In genomic region chr22:38068641-38069371, GRCh38 we compare ENCODE assay signal across 15 cellular contexts. TPM values are rescaled to one million over a fixed set of nuclear protein-coding genes. Genes with fewer than 3 reads are reported as not detected.
DNase-seq lines count a peak whose midpoint lies in the region; ATAC-seq and TF ChIP-seq lines count a peak whose summit lies in the region.
"Had no signal": no experiment of that assay in that cellular context is flagged by ENCODE, and none has a peak within 500 bp of the region (broad histone marks: within the 10 kb centered on the region; RNA-seq: fewer than 3 reads in every experiment).

No MANE protein-coding gene starts in this region.

- DNase-seq in WERI-Rb-1 (no peak), heart left ventricle (peak in 2 of 5 donors; percentile 24), osteocyte (ENCODE audit: extremely low spot score, unreplicated experiment) (no peak), transverse colon (no peak), T-helper 2 cell (no peak), mesenteric fat pad (ENCODE audit: low spot score) (no peak), GF-D8 (lab: John Stamatoyannopoulos, UW) (no peak)
- no peak for DNase-seq in stimulated activated naive B cell treated with anti-CD40 and anti-IgM and Interleukin-4, amounts not matched to agents 10 μg/mL and 1 μg/mL and 100 μg/mL, for 72 hours
- DNase-seq: activated CD8-positive, alpha-beta memory T cell treated with anti-CD3 and anti-CD28 coated beads, Interleukin-2, amount 10 ng/mL, durations not matched to agents 7 days and 5 days; COR-L47; NCI-H345; SHP77 treated with DMSO at 0.1 percent for 48 hours had no signal

- WGBS in heart left ventricle, 4 donors, result 60 to 69% (median 68%) methylated on average over 8 to 13 of the region's 13 CpGs
- 90% methylated on average over 12 of the region's 13 CpGs; no CpG with 5 or more reads in 1 of the 2 donors for WGBS in transverse colon (ENCODE audit: low coverage in 1 of 2), 2 donors

- H3K27ac Mint-ChIP-seq in osteocyte (ENCODE audit: unreplicated experiment), result peak overlapping the region; percentile 81
- no peak overlapping the region for H3K27ac Mint-ChIP-seq in stimulated activated naive B cell treated with anti-CD40 and anti-IgM and Interleukin-4, amounts not matched to agents 10 μg/mL and 1 μg/mL and 100 μg/mL, for 72 hours
- H3K27ac Mint-ChIP-seq: activated CD8-positive, alpha-beta memory T cell treated with anti-CD3 and anti-CD28 coated beads, Interleukin-2, amount 10 ng/mL, durations not matched to agents 7 days and 5 days; activated T-helper 2 cell treated with anti-CD3 and anti-CD28 coated beads, Interferon-gamma antibody, Interleukin-2, Interleukin-4, amounts not matched to agents 10 μg/mL and 5 μg/mL and 100 μg/mL, durations not matched to agents 14 hours and 24 hours and 36 hours had no signal

- TF ChIP-seq POLR2A in heart left ventricle (IDR thresholded peaks at IDR 0.05), result no peak
- no peak for TF ChIP-seq POLR2A in transverse colon (IDR thresholded peaks at IDR 0.05)

- TF ChIP-seq CTCF in WERI-Rb-1 (IDR thresholded peaks at IDR 0.05; ENCODE audit: low read depth, low read length) (no peak), heart left ventricle (IDR thresholded peaks at IDR 0.05) (no peak), osteocyte (IDR thresholded peaks at IDR 0.05) (no peak), transverse colon (IDR thresholded peaks at IDR 0.05) (no peak)

- H3K27ac ChIP-seq in WERI-Rb-1 (peak overlapping the region; percentile 78), heart left ventricle (peak overlapping the region; percentile 61 to 91 (median 85)), transverse colon (peak overlapping the region; percentile 44 to 69 (median 64))

- H3K36me3 ChIP-seq in WERI-Rb-1, result peaks cover 52% of the 10 kb centered on the region
- peaks cover 0 to 71% (median 43%) of the 10 kb centered on the region in 9 donors for H3K36me3 ChIP-seq in heart left ventricle
- peaks cover 0 to 23% (median 10%) of the 10 kb centered on the region in 4 donors for H3K36me3 ChIP-seq in transverse colon

- no peaks in the 10 kb centered on the region for H3K9me3 Mint-ChIP-seq in osteocyte (ENCODE audit: unreplicated experiment)
- no peaks in the 10 kb centered on the region for H3K9me3 Mint-ChIP-seq in stimulated activated naive B cell treated with anti-CD40 and anti-IgM and Interleukin-4, amounts not matched to agents 10 μg/mL and 1 μg/mL and 100 μg/mL, for 72 hours
- H3K9me3 Mint-ChIP-seq: activated T-helper 2 cell treated with anti-CD3 and anti-CD28 coated beads, Interferon-gamma antibody, Interleukin-2, Interleukin-4, amounts not matched to agents 10 μg/mL and 5 μg/mL and 100 μg/mL, durations not matched to agents 14 hours and 24 hours and 36 hours; nephron had no signal

- H3K4me3 ChIP-seq in WERI-Rb-1 (ENCODE audit: low read depth, low read length), result no peak overlapping the region
- peak overlapping the region in 8 of 12 donors; percentile 7 to 37 (median 26) for H3K4me3 ChIP-seq in heart left ventricle
- no peak overlapping the region for H3K4me3 ChIP-seq in transverse colon

- in situ Hi-C loops in transverse colon (cut with MboI; ENCODE audit: low pct_ligation_motif_present in 1 of 4, low pct_unique_long_range_greater_than_20kb in 1 of 4, low sequenced_read_pairs in 3 of 4), result loop anchor here in 1 of 4 donors (25.0 kb wide), 1 partner anchor 493 kb away; the partner anchor contains the start of gene DMC1

- H3K27me3 Mint-ChIP-seq in osteocyte (ENCODE audit: unreplicated experiment), result no peaks in the 10 kb centered on the region
- H3K27me3 Mint-ChIP-seq in stimulated activated naive B cell treated with anti-CD40 and anti-IgM and Interleukin-4, amounts not matched to agents 10 μg/mL and 1 μg/mL and 100 μg/mL, for 72 hours, result no peaks in the 10 kb centered on the region
- H3K27me3 Mint-ChIP-seq: activated CD8-positive, alpha-beta memory T cell treated with anti-CD3 and anti-CD28 coated beads, Interleukin-2, amount 10 ng/mL, durations not matched to agents 7 days and 5 days had no signal

- H3K27me3 ChIP-seq in WERI-Rb-1 (ENCODE audit: insufficient read depth, low read depth, severe bottlenecking) (no peaks in the 10 kb centered on the region), heart left ventricle (no peaks in the 10 kb centered on the region), transverse colon (no peaks in the 10 kb centered on the region)

- H3K9me3 ChIP-seq in WERI-Rb-1 (ENCODE audit: severe bottlenecking), result no peaks in the 10 kb centered on the region
- H3K9me3 ChIP-seq in heart left ventricle, result no peaks in the 10 kb centered on the region
- no peaks in the 10 kb centered on the region for H3K9me3 ChIP-seq in transverse colon

- H3K4me1 ChIP-seq in heart left ventricle, result peaks cover 0 to 44% (median 29%) of the 10 kb centered on the region in 12 donors
- H3K4me1 ChIP-seq in transverse colon, result peaks cover 0 to 7% (median 2%) of the 10 kb centered on the region in 4 donors

- H3K36me3 Mint-ChIP-seq in osteocyte (ENCODE audit: unreplicated experiment), result peaks cover 12% of the 10 kb centered on the region
- H3K36me3 Mint-ChIP-seq in stimulated activated naive B cell treated with anti-CD40 and anti-IgM and Interleukin-4, amounts not matched to agents 10 μg/mL and 1 μg/mL and 100 μg/mL, for 72 hours, result peaks cover 49 to 68% of the 10 kb centered on the region in 2 donors

- peak in 3 of 4 donors; percentile 1 to 8 (median 7) for ATAC-seq in heart left ventricle
- ATAC-seq in stimulated activated naive B cell treated with anti-CD40 and anti-IgM and Interleukin-4, amounts not matched to agents 10 μg/mL and 1 μg/mL and 100 μg/mL, for 72 hours (replicated peaks), result no peak
- ATAC-seq: activated CD8-positive, alpha-beta memory T cell treated with anti-CD3 and anti-CD28 coated beads, Interleukin-2, amount 10 ng/mL, durations not matched to agents 7 days and 5 days had no signal

- TF ChIP-seq EP300 in transverse colon (IDR thresholded peaks at IDR 0.05; ENCODE audit: low read depth), result no peak

- H3K4me3 Mint-ChIP-seq in osteocyte (ENCODE audit: unreplicated experiment), result no peak overlapping the region
- no peak overlapping the region for H3K4me3 Mint-ChIP-seq in stimulated activated naive B cell treated with anti-CD40 and anti-IgM and Interleukin-4, amounts not matched to agents 10 μg/mL and 1 μg/mL and 100 μg/mL, for 72 hours
- H3K4me3 Mint-ChIP-seq: activated CD8-positive, alpha-beta memory T cell treated with anti-CD3 and anti-CD28 coated beads, Interleukin-2, amount 10 ng/mL, durations not matched to agents 7 days and 5 days had no signal

- peaks cover 10% of the 10 kb centered on the region for H3K4me1 Mint-ChIP-seq in osteocyte (ENCODE audit: unreplicated experiment)
- no peaks in the 10 kb centered on the region for H3K4me1 Mint-ChIP-seq in stimulated activated naive B cell treated with anti-CD40 and anti-IgM and Interleukin-4, amounts not matched to agents 10 μg/mL and 1 μg/mL and 100 μg/mL, for 72 hours
- H3K4me1 Mint-ChIP-seq: activated CD8-positive, alpha-beta memory T cell treated with anti-CD3 and anti-CD28 coated beads, Interleukin-2, amount 10 ng/mL, durations not matched to agents 7 days and 5 days had no signal

- intact Hi-C loops in heart left ventricle (cut with DNase I) (loop anchor here in 3 of 10 donors (5.0 to 10.0 kb wide), 4 partner anchors 166 to 606 kb away; partner anchors contain the start of gene DMC1 (in 1 of the 3)), transverse colon (cut with DNase I; ENCODE audit: low total_unique reads) (no loop called here)

RNA-seq across cellular contexts. Expression of gene PICK1, which starts 11.6 kb away (rescaled TPM):
- total RNA-seq in heart left ventricle (10 to 100 TPM; 18.8 to 39.5 (median 22.2) TPM), osteocyte (26.2 and 27.9 TPM in 2 replicates), transverse colon (100 to 1,000 TPM in 1 of 4 donors, 10 to 100 TPM in 3; 34.3 to 127 (median 69.3) TPM), mesenteric fat pad (13.5 TPM)
- polyA plus RNA-seq in heart left ventricle, result 10 to 100 TPM; 26.5 to 41.5 TPM

RNA-seq across cellular contexts. Expression of gene SLC16A8, which starts 15.2 kb away (rescaled TPM):
- total RNA-seq in heart left ventricle (not detected), osteocyte (not detected in 2 replicates), transverse colon (not detected), mesenteric fat pad (not detected)
- polyA plus RNA-seq in heart left ventricle, result under 1 TPM in 1 of 2 donors, not detected in 1; 0.34 TPM
- total RNA-seq: activated CD8-positive, alpha-beta memory T cell treated with anti-CD3 and anti-CD28 coated beads, Interleukin-2, amount 10 ng/mL, durations not matched to agents 7 days and 5 days; activated T-helper 2 cell treated with anti-CD3 and anti-CD28 coated beads, Interferon-gamma antibody, Interleukin-2, Interleukin-4, amounts not matched to agents 10 μg/mL and 5 μg/mL and 100 μg/mL, durations not matched to agents 14 hours and 24 hours and 36 hours; T-helper 1 cell treated with Interleukin-12 subunit alpha and Interleukin-12 subunit beta and Interleukin-4 antibody, amounts not matched to agents 30 ng/mL and 1 ng/mL, for 36 hours had no signal

RNA-seq across cellular contexts. Expression of gene BAIAP2L2, which starts 41.7 kb away (rescaled TPM):
- total RNA-seq in heart left ventricle (under 1 TPM in 8 of 9 donors, not detected in 1; 0.09 to 0.30 (median 0.22) TPM), osteocyte (0.39 and 0.48 TPM in 2 replicates), transverse colon (100 to 1,000 TPM; 106 to 337 (median 127) TPM), mesenteric fat pad (1.8 TPM)
- under 1 TPM; 0.17 to 0.27 TPM for polyA plus RNA-seq in heart left ventricle

Comparison
In these comparisons a context has a peak if more than half of its experiments do, and no peak if none do; other contexts are left out.
1. H3K4me3 ChIP-seq: peak in heart left ventricle (8 of 12); none in WERI-Rb-1 (single experiment) and transverse colon (0 of 4).
2. ATAC-seq: peak in heart left ventricle (3 of 4); none in stimulated activated naive B cell treated with anti-CD40 and anti-IgM and Interleukin-4, amounts not matched to agents 10 μg/mL and 1 μg/mL and 100 μg/mL, for 72 hours (0 of 2).
3. RNA of gene BAIAP2L2, which starts 41.7 kb away (total RNA-seq): 106 to 337 TPM in transverse colon; 1.8 TPM in mesenteric fat pad (single experiment), 0.39 to 0.48 TPM in osteocyte and 0.09 to 0.30 TPM in heart left ventricle; every median in the first group is over 10 times any median in the second.
4. Peak in every context shown above with its lines, with median percentiles within 50 percentile points of each other: H3K27ac ChIP-seq.